Comparison of ENCODE assay signal across 8 cellular contexts in the genomic region with DNA sequence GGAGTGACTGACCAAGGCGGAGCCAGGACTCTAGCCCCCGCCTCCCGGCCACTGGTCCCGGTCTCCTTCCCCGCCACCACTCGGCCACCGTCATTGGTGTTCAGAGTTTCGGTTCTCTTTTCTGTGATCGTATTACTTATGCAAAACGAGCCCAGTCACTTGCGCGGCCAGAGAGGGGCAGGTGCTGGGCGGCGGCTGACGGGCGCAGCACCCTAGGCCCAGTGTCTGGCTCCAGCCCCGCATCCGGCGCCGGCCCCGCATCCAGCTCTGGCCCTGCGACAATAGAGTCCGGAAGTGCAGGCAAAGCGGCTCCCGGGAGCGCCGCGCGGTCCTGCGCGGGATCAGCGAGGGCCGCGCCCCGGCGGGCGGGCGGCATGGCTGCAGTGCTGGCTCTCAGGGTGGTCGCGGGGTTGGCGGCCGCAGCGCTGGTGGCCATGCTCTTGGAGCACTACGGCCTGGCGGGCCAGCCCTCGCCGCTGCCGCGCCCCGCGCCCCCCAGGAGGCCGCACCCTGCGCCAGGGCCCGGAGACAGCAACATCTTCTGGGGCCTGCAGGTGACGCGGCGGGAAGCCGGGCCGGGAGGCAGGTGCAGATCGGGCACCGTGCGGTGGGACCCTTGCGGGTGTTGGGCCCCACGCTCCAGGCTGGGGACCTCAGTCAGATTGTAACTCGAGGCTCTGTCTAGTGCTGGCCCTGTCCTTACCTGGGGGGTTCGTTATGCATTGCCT. TPM values are rescaled to one million over a fixed set of nuclear protein-coding genes. Genes with fewer than 3 reads are reported as not detected.
DNase-seq lines count a peak whose midpoint lies in the region; ATAC-seq and TF ChIP-seq lines count a peak whose summit lies in the region.

A gene (plus strand): TSS at position 158 of the 728 bp plus-strand sequence. CDS start 217 bp downstream, at position 375.

- no peak for TF ChIP-seq CTCF in AG04450 (IDR thresholded peaks at IDR 0.05; ENCODE audit: low read depth, low read length)

- DNase-seq in AG04450 (ENCODE audit: low read depth, low spot score) (no peak), NCI-H460 (ENCODE audit: extremely low read depth, low read depth) (peak; percentile 53), kidney tubule cell (ENCODE audit: low spot score) (peak; percentile 89)
- peak; percentile 38 to 47 for DNase-seq in activated CD4-positive, alpha-beta T cell treated with anti-CD3 and anti-CD28 coated beads for 4 hours
- DNase-seq in stimulated activated CD4-positive, alpha-beta T cell treated with anti-CD3 and anti-CD28 coated beads, Interleukin-1b, Interleukin-23, amount 100 ng/mL, for 4 hours (ENCODE audit: low read depth in 2 of 2) = peak; percentile 23 to 33

- H3K4me3 ChIP-seq in AG04450 (ENCODE audit: low read depth, low read length) = peak within 1 kb of the TSS; percentile 72

- ATAC-seq in GM18858 (IDR thresholded peaks at IDR 0.05; ENCODE audit: unreplicated experiment) (peak; percentile 77), HG03064 (IDR thresholded peaks at IDR 0.05; ENCODE audit: low read depth, unreplicated experiment) (peak; percentile 86)

- H3K27ac ChIP-seq in AG04450 (ENCODE audit: low read depth, low read length) (no peak within 1 kb of the TSS), cingulate gyrus (ENCODE audit: low read depth, low read length) (peak within 1 kb of the TSS; percentile 87)

- POLR2A ChIA-PET in AG04450 (lab: Yijun Ruan, JAX) = no interaction called here

- H3K27me3 ChIP-seq in AG04450 (ENCODE audit: control insufficient read depth, insufficient read depth, low read length) = no peaks in the 10 kb centered on the region

- CTCF ChIA-PET in AG04450 (lab: Charles Lee) = no interaction called here

- no peaks in the 10 kb centered on the region for H3K9me3 ChIP-seq in AG04450 (ENCODE audit: control insufficient read depth, insufficient read depth, low read length)

RNA-seq across cellular contexts. Expression of the gene that starts here (rescaled TPM):
- 4.3 and 4.8 TPM in 2 replicates for polyA plus RNA-seq in AG04450 (2011; rRNA removed)
- polyA minus RNA-seq in AG04450 (2011; rRNA and poly(A)+ RNA removed) = 2.2 and 3.8 TPM in 2 replicates
- total RNA-seq in NCI-H460 (2014; rRNA removed; shearing (Covaris generic)) = 20.1 and 23.2 TPM in 2 replicates
- polyA plus RNA-seq in NCI-H460 (2014; cell fraction: nucleus; rRNA removed) = 23.9 and 30.3 TPM in 2 replicates
